Comparison of ENCODE assay signal across 1 cellular context in genomic region chr2:112725545-112726457, GRCh38.
TF ChIP-seq lines count a peak whose summit lies in the region.

No MANE protein-coding gene starts in this region.

TF ChIP-seq in K562, 482 proteins besides CTCF, POLR2A, EP300 and RAD21 (continued from another document):
- no peak for TF ChIP-seq SMARCC2 (IDR thresholded peaks at IDR 0.05; ENCODE audit: low read depth)
- TF ChIP-seq U2AF2 (optimal IDR thresholded peaks at IDR 0.05; ENCODE audit: low read depth, low read length): no peak
- TF ChIP-seq ZNF696 (CRISPR knock-in tag; conservative IDR thresholded peaks at IDR 0.05): no peak
- no peak for TF ChIP-seq CREB1 (IDR thresholded peaks at IDR 0.05)
- no peak for TF ChIP-seq CREB1 (CRISPR knock-in tag; IDR thresholded peaks at IDR 0.05)
- TF ChIP-seq DLX4 (CRISPR knock-in tag; IDR thresholded peaks at IDR 0.05): no peak
- no peak for TF ChIP-seq RFX1 (IDR thresholded peaks at IDR 0.05)
- no peak for TF ChIP-seq PRPF4 (IDR thresholded peaks at IDR 0.05; ENCODE audit: insufficient read depth, low read depth, low read length, poor library complexity, severe bottlenecking)
- TF ChIP-seq HMGN3 (IDR thresholded peaks at IDR 0.05; ENCODE audit: borderline replicate concordance, extremely low read depth, insufficient read length, low read depth, low read length): peak; percentile 1
- no peak for TF ChIP-seq GATA2 (CRISPR knock-in tag; IDR thresholded peaks at IDR 0.05)
- TF ChIP-seq RAD51 (IDR thresholded peaks at IDR 0.05; ENCODE audit: borderline replicate concordance, low read depth): 0 out of 2 replicates have a peak, but pooled peaks have one; percentile 26
- no peak for TF ChIP-seq E4F1 (CRISPR knock-in tag; IDR thresholded peaks at IDR 0.05; ENCODE audit: borderline replicate concordance)
- TF ChIP-seq ZNF277 (CRISPR knock-in tag; IDR thresholded peaks at IDR 0.05; ENCODE audit: borderline replicate concordance): no peak
- no peak for TF ChIP-seq FIP1L1 (IDR thresholded peaks at IDR 0.05; ENCODE audit: low read depth, low read length, poor library complexity, severe bottlenecking)
- no peak for TF ChIP-seq ELK1 (CRISPR knock-in tag; IDR thresholded peaks at IDR 0.05)
- TF ChIP-seq SNRNP70 (optimal IDR thresholded peaks at IDR 0.05; ENCODE audit: low read depth, low read length): no peak
- no peak for TF ChIP-seq MITF (IDR thresholded peaks at IDR 0.05)
- TF ChIP-seq YY1 (IDR thresholded peaks at IDR 0.05; ENCODE audit: borderline replicate concordance in 1 of 3, control insufficient read depth in 1 of 3, extremely low read depth in 1 of 3, insufficient read depth in 3 of 3, insufficient read length in 1 of 3, insufficient replicate concordance in 2 of 3, low read depth in 1 of 3, low read length in 2 of 3): no peak
- TF ChIP-seq AFF4 (CRISPR knock-in tag; IDR thresholded peaks at IDR 0.05): no peak
- no peak for TF ChIP-seq GTF2E2 (tag; IDR thresholded peaks at IDR 0.05)
- no peak for TF ChIP-seq ZNF133 (CRISPR knock-in tag; IDR thresholded peaks at IDR 0.05)
- TF ChIP-seq NBN (IDR thresholded peaks at IDR 0.05; ENCODE audit: low read depth): no peak
- no peak for TF ChIP-seq ZNF76 (CRISPR knock-in tag; IDR thresholded peaks at IDR 0.05; ENCODE audit: borderline replicate concordance)
- no peak for TF ChIP-seq HEY1 (CRISPR knock-in tag; IDR thresholded peaks at IDR 0.05; ENCODE audit: borderline replicate concordance)
- no peak for TF ChIP-seq FOXA3 (CRISPR knock-in tag; conservative IDR thresholded peaks at IDR 0.05 in 1 of 2, IDR thresholded peaks at IDR 0.05 in 1 of 2)
